In genomic region chr6:108564178-108564577, GRCh38 we compare ENCODE assay signal across 10 cellular contexts. TPM values are rescaled to one million over a fixed set of nuclear protein-coding genes. Genes with fewer than 3 reads are reported as not detected.
DNase-seq lines count a peak whose midpoint lies in the region; ATAC-seq, FAIRE-seq and TF ChIP-seq lines count a peak whose summit lies in the region.
"Had no signal": no experiment of that assay in that cellular context is flagged by ENCODE, and none has a peak within 500 bp of the region (broad histone marks: within the 10 kb centered on the region; RNA-seq: fewer than 3 reads in every experiment).

No MANE protein-coding gene starts in this region.

- H3K9me1 ChIP-seq in keratinocyte (ENCODE audit: control insufficient read depth, extremely low read depth, insufficient read depth, low read length) = peaks cover 2% of the 10 kb centered on the region

- H3K27me3 ChIP-seq in heart left ventricle (no peaks in the 10 kb centered on the region), keratinocyte (ENCODE audit: control insufficient read depth, extremely low read depth, insufficient read depth, low read length) (no peaks in the 10 kb centered on the region), upper lobe of right lung (no peaks in the 10 kb centered on the region)

- peak; percentile 92 for FAIRE-seq in keratinocyte (lab: Jason Lieb, UNC)
- FAIRE-seq in H54 (lab: Jason Lieb, UNC) = no peak

- H3K27ac ChIP-seq in heart left ventricle = peak overlapping the region; percentile 13 to 100 (median 98)
- H3K27ac ChIP-seq in keratinocyte (ENCODE audit: control insufficient read depth, insufficient read depth, low read length) = peak overlapping the region; percentile 23
- H3K27ac ChIP-seq in upper lobe of right lung = peak overlapping the region; percentile 99

- H3K4me1 Mint-ChIP-seq in activated T-helper 1 cell treated with anti-CD3 and anti-CD28 coated beads, Interleukin-12 subunit alpha, Interleukin-12 subunit beta, Interleukin-2, Interleukin-4 antibody, amounts not matched to agents 30 ng/mL and 10 ng/mL and 1 ng/mL, durations not matched to agents 14 hours and 24 hours and 36 hours (ENCODE audit: low read depth) = peaks cover 36% of the 10 kb centered on the region

- peaks cover 28% of the 10 kb centered on the region for H3K36me3 Mint-ChIP-seq in activated T-helper 1 cell treated with anti-CD3 and anti-CD28 coated beads, Interleukin-12 subunit alpha, Interleukin-12 subunit beta, Interleukin-2, Interleukin-4 antibody, amounts not matched to agents 30 ng/mL and 10 ng/mL and 1 ng/mL, durations not matched to agents 14 hours and 24 hours and 36 hours (ENCODE audit: low read depth)

- no peak overlapping the region for H2AFZ ChIP-seq in keratinocyte (ENCODE audit: control insufficient read depth, low read length)

- H3K4me1 ChIP-seq in heart left ventricle (peaks cover 9 to 70% (median 51%) of the 10 kb centered on the region in 12 donors), keratinocyte (ENCODE audit: control insufficient read depth, extremely low read depth, insufficient read depth, low read length) (peaks cover 42% of the 10 kb centered on the region), upper lobe of right lung (peaks cover 58% of the 10 kb centered on the region)

- no peak overlapping the region for H3K4me3 Mint-ChIP-seq in activated T-helper 1 cell treated with anti-CD3 and anti-CD28 coated beads, Interleukin-12 subunit alpha, Interleukin-12 subunit beta, Interleukin-2, Interleukin-4 antibody, amounts not matched to agents 30 ng/mL and 10 ng/mL and 1 ng/mL, durations not matched to agents 14 hours and 24 hours and 36 hours

- dilution Hi-C loops in keratinocyte (cut with MboI; ENCODE audit: extremely low pct_ligation_motif_present, low sequenced_read_pairs) = no loop called here

- H3K4me3 ChIP-seq in heart left ventricle (peak overlapping the region in 10 of 12 donors; percentile 81 to 99 (median 96)), keratinocyte (ENCODE audit: control insufficient read depth in 2 of 3, extremely low read depth in 1 of 3, insufficient read depth in 2 of 3, low read depth in 1 of 3, low read length in 3 of 3) (peak overlapping the region in 2 of 3 experiments; percentile 21 to 55), upper lobe of right lung (peak overlapping the region; percentile 89)

- H3K9me3 ChIP-seq in heart left ventricle (no peaks in the 10 kb centered on the region), keratinocyte (ENCODE audit: control insufficient read depth, low read depth, low read length) (no peaks in the 10 kb centered on the region), upper lobe of right lung (no peaks in the 10 kb centered on the region)

- intact Hi-C loops in heart left ventricle (cut with DNase I) = loop anchor here in 8 of 10 donors (5.0 to 10.0 kb wide), 5 partner anchors 43 to 273 kb away; no protein-coding TSS in a partner anchor
- intact Hi-C loops in left cardiac atrium (cut with DNase I) = loop anchor here (5.0 to 10.0 kb wide), 2 partner anchors 88 to 91 kb away; no protein-coding TSS in a partner anchor
- intact Hi-C loops in activated T-helper 1 cell treated with anti-CD3 and anti-CD28 coated beads, Interleukin-12 subunit alpha, Interleukin-12 subunit beta, Interleukin-2, Interleukin-4 antibody, amounts not matched to agents 30 ng/mL and 10 ng/mL and 1 ng/mL, durations not matched to agents 14 hours and 24 hours and 36 hours (cut with micrococcal nuclease) = loop anchor here (1.0 to 2.0 kb wide), 5 partner anchors 17 to 509 kb away; no protein-coding TSS in a partner anchor
- intact Hi-C loops in upper lobe of right lung (cut with DNase I) = loop anchor here (10.0 kb wide), 1 partner anchor 111 kb away; no protein-coding TSS in a partner anchor

- H4K20me1 ChIP-seq in keratinocyte (ENCODE audit: control insufficient read depth, extremely low read depth, insufficient read depth, low read length) = peaks cover 9% of the 10 kb centered on the region

- TF ChIP-seq CTCF in heart left ventricle (IDR thresholded peaks at IDR 0.05) = no peak
- TF ChIP-seq CTCF in keratinocyte (optimal IDR thresholded peaks at IDR 0.05 in 1 of 3, IDR thresholded peaks at IDR 0.05 in 1 of 3, conservative IDR thresholded peaks at IDR 0.05 in 1 of 3; ENCODE audit: extremely low read depth in 1 of 3, insufficient read depth in 2 of 3, low read length in 3 of 3) = no peak
- TF ChIP-seq CTCF in upper lobe of right lung (IDR thresholded peaks at IDR 0.05) = no peak

- no peaks in the 10 kb centered on the region for H3K9me3 Mint-ChIP-seq in activated T-helper 1 cell treated with anti-CD3 and anti-CD28 coated beads, Interleukin-12 subunit alpha, Interleukin-12 subunit beta, Interleukin-2, Interleukin-4 antibody, amounts not matched to agents 30 ng/mL and 10 ng/mL and 1 ng/mL, durations not matched to agents 14 hours and 24 hours and 36 hours

- no peak overlapping the region for H3K9ac ChIP-seq in keratinocyte (ENCODE audit: control insufficient read depth, extremely low read depth, insufficient read depth, low read length)

- peaks cover 48% of the 10 kb centered on the region for H3K27me3 Mint-ChIP-seq in activated T-helper 1 cell treated with anti-CD3 and anti-CD28 coated beads, Interleukin-12 subunit alpha, Interleukin-12 subunit beta, Interleukin-2, Interleukin-4 antibody, amounts not matched to agents 30 ng/mL and 10 ng/mL and 1 ng/mL, durations not matched to agents 14 hours and 24 hours and 36 hours (ENCODE audit: insufficient read depth)

- H3K4me2 ChIP-seq in keratinocyte (ENCODE audit: control insufficient read depth, extremely low read depth, insufficient read depth, low read depth, low read length) = peak overlapping the region; percentile 93

- 26 to 37% (median 32%) methylated on average over 3 of the region's 3 CpGs for WGBS in heart left ventricle, 4 donors

- ATAC-seq in heart left ventricle = no peak
- no peak for ATAC-seq in left cardiac atrium
- ATAC-seq in upper lobe of right lung = no peak
- no peak for ATAC-seq in HG02623 (IDR thresholded peaks at IDR 0.05; ENCODE audit: unreplicated experiment)

- DNase-seq in heart left ventricle = no peak
- no peak for DNase-seq in left cardiac atrium
- no peak for DNase-seq in activated T-helper 1 cell treated with anti-CD3 and anti-CD28 coated beads, Interleukin-12 subunit alpha, Interleukin-12 subunit beta, Interleukin-2, Interleukin-4 antibody, amounts not matched to agents 30 ng/mL and 10 ng/mL and 1 ng/mL, durations not matched to agents 14 hours and 24 hours and 36 hours (ENCODE audit: low spot score)
- DNase-seq in keratinocyte (ENCODE audit: low read depth, low spot score) = peak; percentile 95
- DNase-seq in upper lobe of right lung = no peak
- no peak for DNase-seq in H54 (ENCODE audit: insufficient read length, low spot score)
- no peak for DNase-seq in DMS114 treated with DMSO at 0.1 percent for 48 hours (lab: John Stamatoyannopoulos, UW; ENCODE audit: unreplicated experiment)
- DNase-seq: GF-D8, NCI-H510A had no signal

- H3K79me2 ChIP-seq in keratinocyte (ENCODE audit: control insufficient read depth, insufficient read depth, low read length) = peaks cover 60% of the 10 kb centered on the region

- no peak for TF ChIP-seq POLR2A in heart left ventricle (IDR thresholded peaks at IDR 0.05)
- TF ChIP-seq POLR2A in H54 (IDR thresholded peaks at IDR 0.05; ENCODE audit: low read depth, low read length) = no peak

- H3K27ac Mint-ChIP-seq in activated T-helper 1 cell treated with anti-CD3 and anti-CD28 coated beads, Interleukin-12 subunit alpha, Interleukin-12 subunit beta, Interleukin-2, Interleukin-4 antibody, amounts not matched to agents 30 ng/mL and 10 ng/mL and 1 ng/mL, durations not matched to agents 14 hours and 24 hours and 36 hours = peak overlapping the region; percentile 77

- peaks cover 0 to 30% (median 23%) of the 10 kb centered on the region in 9 donors for H3K36me3 ChIP-seq in heart left ventricle
- peaks cover 2 to 15% of the 10 kb centered on the region in 2 experiments for H3K36me3 ChIP-seq in keratinocyte (ENCODE audit: control insufficient read depth in 2 of 2, extremely low read depth in 1 of 2, insufficient read depth in 2 of 2, low read length in 2 of 2)
- H3K36me3 ChIP-seq in upper lobe of right lung = peaks cover 25% of the 10 kb centered on the region

RNA-seq across cellular contexts. Expression of gene FOXO3, which starts 3.5 kb away (rescaled TPM):
- 10 to 100 TPM; 26.8 to 87.9 (median 38.7) TPM for total RNA-seq in heart left ventricle
- 10 to 100 TPM; 11.6 to 39.1 TPM for polyA plus RNA-seq in heart left ventricle
- 10 to 100 TPM; 34.0 to 38.6 TPM for total RNA-seq in left cardiac atrium
- total RNA-seq in activated T-helper 1 cell treated with anti-CD3 and anti-CD28 coated beads, Interleukin-12 subunit alpha, Interleukin-12 subunit beta, Interleukin-2, Interleukin-4 antibody, amounts not matched to agents 30 ng/mL and 10 ng/mL and 1 ng/mL, durations not matched to agents 14 hours and 24 hours and 36 hours = 8.6 and 8.7 TPM in 2 replicates
- 17.6 to 22.5 TPM (median 20.4 TPM) in 3 replicates for polyA plus RNA-seq in keratinocyte
- polyA plus RNA-seq in keratinocyte (2011; ENCODE audit: low read depth) = 19.2 TPM
- polyA plus RNA-seq in keratinocyte (2011; cell fraction: cytosol; rRNA removed) = 14.3 and 17.3 TPM in 2 replicates
- polyA plus RNA-seq in keratinocyte (2011; cell fraction: nucleus; rRNA removed) = 28.1 and 29.4 TPM in 2 replicates
- 17.0 and 39.7 TPM in 2 replicates for polyA plus RNA-seq in keratinocyte (2012; ENCODE audit: low replicate concordance)
- polyA minus RNA-seq in keratinocyte = 95.4 to 137 TPM (median 123 TPM) in 3 replicates
- polyA minus RNA-seq in keratinocyte (2011; cell fraction: cytosol; rRNA and poly(A)+ RNA removed) = 45.5 TPM
- polyA minus RNA-seq in keratinocyte (2011; cell fraction: nucleus; rRNA and poly(A)+ RNA removed) = 54.6 and 69.6 TPM in 2 replicates
- total RNA-seq in upper lobe of right lung = 73.6 TPM

Comparison
In these comparisons a context has a peak if more than half of its experiments do, and no peak if none do; other contexts are left out.
1. H3K27ac ChIP-seq: peak in every context shown above with its lines; median percentile 99 in upper lobe of right lung; 98 in heart left ventricle; 23 in keratinocyte.
2. H3K4me3 ChIP-seq: peak in every context shown above with its lines; median percentile 96 in heart left ventricle; 89 in upper lobe of right lung; 38 in keratinocyte.